Comparison of ENCODE assay signal across 8 cellular contexts in the genomic region with DNA sequence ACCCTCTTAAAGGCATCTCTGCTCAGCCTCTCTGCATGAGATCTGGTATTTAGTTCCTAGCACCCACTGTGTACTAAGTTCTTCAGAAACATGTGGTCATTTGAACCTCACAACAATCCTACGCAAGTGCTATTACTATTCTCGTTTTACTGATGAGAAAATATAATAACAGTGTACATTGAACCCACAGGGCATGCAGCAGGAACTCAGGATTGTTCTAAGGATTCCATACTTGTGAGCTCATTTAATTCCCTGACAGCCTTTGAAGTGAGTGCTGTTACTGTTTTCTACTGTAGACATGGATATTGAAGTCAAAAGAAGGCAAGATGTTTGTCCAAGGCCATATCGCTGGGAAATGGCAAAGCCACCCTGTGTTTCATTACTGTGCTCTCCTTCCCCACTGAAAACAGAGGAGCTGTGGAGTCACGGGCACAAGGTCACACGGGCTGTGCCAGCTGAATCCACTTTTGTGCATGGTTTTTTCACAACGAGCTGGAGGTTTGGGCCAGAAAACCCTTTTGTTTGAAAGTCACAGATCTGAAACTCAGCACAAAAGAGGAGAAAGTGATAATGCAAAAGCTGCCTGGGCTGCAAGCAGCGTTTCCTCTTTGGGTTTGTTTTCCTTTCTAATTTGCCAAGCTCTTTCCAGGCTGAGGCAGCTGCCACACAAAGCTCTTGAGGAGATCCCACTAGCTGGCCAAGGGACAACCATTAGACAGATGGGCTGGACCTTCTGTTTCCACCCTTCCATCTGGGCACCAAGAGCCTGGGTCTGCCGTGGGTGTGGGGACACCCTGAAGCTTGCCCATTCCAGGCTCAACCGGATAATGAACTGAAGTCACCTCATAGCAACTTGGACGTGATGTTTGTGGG.
DNase-seq lines count a peak whose midpoint lies in the region; ATAC-seq and TF ChIP-seq lines count a peak whose summit lies in the region.

No MANE protein-coding gene starts in this region.

- H3K4me3 Mint-ChIP-seq in endodermal cell, result no peak overlapping the region
- H3K4me3 Mint-ChIP-seq in Caco-2 (ENCODE audit: unreplicated experiment), result no peak overlapping the region

- H3K9me3 Mint-ChIP-seq in endodermal cell (no peaks in the 10 kb centered on the region), Caco-2 (ENCODE audit: unreplicated experiment) (no peaks in the 10 kb centered on the region)

- H3K36me3 Mint-ChIP-seq in endodermal cell (ENCODE audit: low read depth) (no peaks in the 10 kb centered on the region), Caco-2 (ENCODE audit: insufficient read depth, unreplicated experiment) (no peaks in the 10 kb centered on the region)

- intact Hi-C loops in Caco-2 (cut with micrococcal nuclease; ENCODE audit: unreplicated experiment), result loop anchor here (10.0 kb wide), 1 partner anchor 422 kb away; a partner anchor contains a TSS

- POLR2A ChIA-PET in Caco-2 (lab: Charles Lee), result no interaction called here

- 26 to 27% methylated on average over 10 of the region's 10 CpGs for WGBS in tibial nerve, 2 donors
- 67 to 80% methylated on average over 7 to 10 of the region's 10 CpGs for WGBS in endodermal cell (ENCODE audit: insufficient coverage in 1 of 2, insufficient read length in 1 of 2), 2 experiments

- H3K4me1 ChIP-seq in tibial nerve, result peaks cover 0 to 48% (median 24%) of the 10 kb centered on the region in 4 donors
- H3K4me1 ChIP-seq in endodermal cell (ENCODE audit: control insufficient read depth, insufficient read depth, low read length), result peaks cover 6% of the 10 kb centered on the region
- H3K4me1 ChIP-seq in Caco-2, result no peaks in the 10 kb centered on the region

- no peaks in the 10 kb centered on the region for H3K27me3 Mint-ChIP-seq in endodermal cell (ENCODE audit: insufficient read depth)
- peaks cover 3% of the 10 kb centered on the region for H3K27me3 Mint-ChIP-seq in Caco-2 (ENCODE audit: insufficient read depth, unreplicated experiment)

- peak; percentile 17 for ATAC-seq in HG03135 (IDR thresholded peaks at IDR 0.05; ENCODE audit: unreplicated experiment)

- CTCF ChIA-PET in Caco-2 (lab: Charles Lee), result no interaction called here

- TF ChIP-seq EP300 in tibial nerve (IDR thresholded peaks at IDR 0.05), result no peak

- no peak overlapping the region for H3K9ac ChIP-seq in endodermal cell (ENCODE audit: extremely low read depth, low read length, poor library complexity, severe bottlenecking)

- H3K27me3 ChIP-seq in tibial nerve (no peaks in the 10 kb centered on the region), endodermal cell (ENCODE audit: control insufficient read depth, insufficient read depth, low read length, poor library complexity, severe bottlenecking) (no peaks in the 10 kb centered on the region), Caco-2 (replicated peaks; ENCODE audit: control insufficient read depth, insufficient read depth, low read length) (no peaks in the 10 kb centered on the region)

- H3K36me3 ChIP-seq in tibial nerve (no peaks in the 10 kb centered on the region), endodermal cell (ENCODE audit: control insufficient read depth, insufficient read depth, low read length) (no peaks in the 10 kb centered on the region), Caco-2 (ENCODE audit: control insufficient read depth, insufficient read depth, low read length) (no peaks in the 10 kb centered on the region)

- BruUV-seq in Caco-2 (replicated peaks; lab: Mats Ljungman, UMichigan), result no TSS peak

- peaks cover 16% of the 10 kb centered on the region for H3K4me1 Mint-ChIP-seq in endodermal cell
- H3K4me1 Mint-ChIP-seq in Caco-2 (ENCODE audit: low read depth, unreplicated experiment), result no peaks in the 10 kb centered on the region

- no peak for TF ChIP-seq POLR2A in tibial nerve (IDR thresholded peaks at IDR 0.05)

- no peaks in the 10 kb centered on the region for H3K9me3 ChIP-seq in tibial nerve
- H3K9me3 ChIP-seq in endodermal cell (ENCODE audit: control insufficient read depth, low read length), result no peaks in the 10 kb centered on the region
- H3K9me3 ChIP-seq in Caco-2, result no peaks in the 10 kb centered on the region

- H3K27ac Mint-ChIP-seq in endodermal cell (no peak overlapping the region), Caco-2 (ENCODE audit: unreplicated experiment) (no peak overlapping the region)

- DNase-seq in COLO829 (ENCODE audit: low spot score) (peak; percentile 8), amniotic epithelial cell (ENCODE audit: low read depth) (peak; percentile 58), islet precursor cell (peak; percentile 55), tibial nerve (ENCODE audit: low spot score in 2 of 2) (no peak), endodermal cell (no peak), Caco-2 (no peak)
- no peak for DNase-seq in central memory CD4-positive, alpha-beta T cell

- H3K27ac ChIP-seq in tibial nerve (peak overlapping the region in 3 of 4 donors; percentile 59 to 73 (median 66)), endodermal cell (ENCODE audit: low read depth, low read length) (no peak overlapping the region)

- no peak overlapping the region for H3K4me3 ChIP-seq in tibial nerve
- H3K4me3 ChIP-seq in endodermal cell (ENCODE audit: low read length), result no peak overlapping the region
- no peak overlapping the region for H3K4me3 ChIP-seq in Caco-2 (ENCODE audit: low read depth, low read length)

- TF ChIP-seq CTCF in tibial nerve (IDR thresholded peaks at IDR 0.05) (no peak), endodermal cell (conservative IDR thresholded peaks at IDR 0.05) (no peak), Caco-2 (IDR thresholded peaks at IDR 0.05; ENCODE audit: insufficient read depth in 1 of 2, low read depth in 1 of 2, low read length in 1 of 2, severe bottlenecking in 1 of 2, unreplicated experiment in 1 of 2) (no peak)

Comparison
In these comparisons a context has a peak if more than half of its experiments do, and no peak if none do; other contexts are left out.
1. DNase-seq: peak in COLO829 (single experiment), amniotic epithelial cell (single experiment) and islet precursor cell (single experiment); none in tibial nerve (0 of 2), endodermal cell (single experiment), central memory CD4-positive, alpha-beta T cell (single experiment) and Caco-2 (0 of 2).